Comparison of ENCODE assay signal across 25 cellular contexts in the genomic region with DNA sequence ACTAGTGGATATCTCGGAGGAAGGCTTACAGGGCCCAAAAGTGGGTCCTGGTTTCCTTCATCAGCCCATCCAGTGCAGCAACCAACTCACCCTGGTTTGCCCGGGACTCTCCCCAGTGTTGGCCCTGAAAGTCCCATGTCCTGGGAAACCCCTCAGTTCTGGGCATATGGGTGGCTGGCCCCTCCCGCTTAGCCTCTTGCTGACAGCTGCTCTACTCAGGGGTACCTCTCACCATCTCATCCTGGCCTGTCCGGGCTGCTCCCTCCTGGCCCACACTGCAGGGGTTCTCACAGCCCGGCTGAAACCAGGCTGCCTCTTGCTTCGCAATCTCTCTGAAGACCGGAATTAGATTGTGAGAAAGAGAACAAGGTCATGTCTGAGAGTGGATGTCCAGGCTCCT. TPM values are rescaled to one million over a fixed set of nuclear protein-coding genes. Genes with fewer than 3 reads are reported as not detected.
"Had no signal": no experiment of that assay in that cellular context is flagged by ENCODE, and none has a peak within 500 bp of the region (broad histone marks: within the 10 kb centered on the region; RNA-seq: fewer than 3 reads in every experiment).

No MANE protein-coding gene starts in this region.

- H3K4me1 ChIP-seq: heart left ventricle, left lung, psoas muscle, sigmoid colon, stomach, tibial artery had no signal

- H3K9me3 ChIP-seq: heart left ventricle, left lung, mucosa of descending colon, ovary, psoas muscle, sigmoid colon, stomach, tibial artery had no signal

- H3K9me3 Mint-ChIP-seq: stimulated activated naive B cell treated with anti-CD40 and anti-IgM and Interleukin-4, amounts not matched to agents 10 μg/mL and 1 μg/mL and 100 μg/mL, for 72 hours; type B pancreatic cell had no signal

- H3K4me3 Mint-ChIP-seq: mesothelial cell of epicardium; naive B cell; stimulated activated naive B cell treated with anti-CD40 and anti-IgM and Interleukin-4, amounts not matched to agents 10 μg/mL and 1 μg/mL and 100 μg/mL, for 72 hours; type B pancreatic cell had no signal

- H3K4me3 ChIP-seq: dorsolateral prefrontal cortex, heart left ventricle, left lung, mucosa of descending colon, ovary, psoas muscle, sigmoid colon, stomach, tibial artery had no signal

- DNase-seq: cerebellar nuclear complex; dorsolateral prefrontal cortex; effector CD4-positive, alpha-beta T cell; heart left ventricle; hippocampal formation; left cardiac atrium; left lung; mesenchymal stem cell; mucosa of descending colon; naive B cell; occipital lobe; ovary; psoas muscle; right cardiac atrium; sigmoid colon; stimulated activated CD4-positive, alpha-beta T cell treated with anti-CD3 and anti-CD28 coated beads, Interleukin-2, amount 100 ng/mL, for 24 hours; stimulated activated CD4-positive, alpha-beta T cell treated with anti-CD3 and anti-CD28 coated beads, Interleukin-4, amount 100 ng/mL, for 24 hours; stimulated activated naive B cell treated with anti-CD40 and anti-IgM and Interleukin-4, amounts not matched to agents 10 μg/mL and 1 μg/mL and 100 μg/mL, for 72 hours; stomach; tibial artery had no signal

- H3K36me3 Mint-ChIP-seq: mesothelial cell of epicardium; naive B cell; stimulated activated naive B cell treated with anti-CD40 and anti-IgM and Interleukin-4, amounts not matched to agents 10 μg/mL and 1 μg/mL and 100 μg/mL, for 72 hours; type B pancreatic cell had no signal

- H3K27ac Mint-ChIP-seq: mesothelial cell of epicardium; naive B cell; stimulated activated naive B cell treated with anti-CD40 and anti-IgM and Interleukin-4, amounts not matched to agents 10 μg/mL and 1 μg/mL and 100 μg/mL, for 72 hours; type B pancreatic cell had no signal

- H3K27me3 ChIP-seq: left lung, ovary had no signal

- H3K36me3 ChIP-seq: heart left ventricle, left lung, ovary, sigmoid colon, stomach, tibial artery had no signal

- H3K27ac ChIP-seq: dorsolateral prefrontal cortex, heart left ventricle, left lung, ovary, psoas muscle, sigmoid colon, stomach, tibial artery had no signal

- H3K4me1 Mint-ChIP-seq: mesothelial cell of epicardium; stimulated activated naive B cell treated with anti-CD40 and anti-IgM and Interleukin-4, amounts not matched to agents 10 μg/mL and 1 μg/mL and 100 μg/mL, for 72 hours had no signal

- ATAC-seq: heart left ventricle; left cardiac atrium; left lung; mucosa of descending colon; psoas muscle; stimulated activated naive B cell treated with anti-CD40 and anti-IgM and Interleukin-4, amounts not matched to agents 10 μg/mL and 1 μg/mL and 100 μg/mL, for 72 hours had no signal

RNA-seq across cellular contexts. Expression of gene SLC24A4, which starts 48.9 kb away (rescaled TPM):
- total RNA-seq: fibroblast of villous mesenchyme, kidney epithelial cell, mesothelial cell of epicardium, renal cortical epithelial cell had no signal
